In the genomic region with DNA sequence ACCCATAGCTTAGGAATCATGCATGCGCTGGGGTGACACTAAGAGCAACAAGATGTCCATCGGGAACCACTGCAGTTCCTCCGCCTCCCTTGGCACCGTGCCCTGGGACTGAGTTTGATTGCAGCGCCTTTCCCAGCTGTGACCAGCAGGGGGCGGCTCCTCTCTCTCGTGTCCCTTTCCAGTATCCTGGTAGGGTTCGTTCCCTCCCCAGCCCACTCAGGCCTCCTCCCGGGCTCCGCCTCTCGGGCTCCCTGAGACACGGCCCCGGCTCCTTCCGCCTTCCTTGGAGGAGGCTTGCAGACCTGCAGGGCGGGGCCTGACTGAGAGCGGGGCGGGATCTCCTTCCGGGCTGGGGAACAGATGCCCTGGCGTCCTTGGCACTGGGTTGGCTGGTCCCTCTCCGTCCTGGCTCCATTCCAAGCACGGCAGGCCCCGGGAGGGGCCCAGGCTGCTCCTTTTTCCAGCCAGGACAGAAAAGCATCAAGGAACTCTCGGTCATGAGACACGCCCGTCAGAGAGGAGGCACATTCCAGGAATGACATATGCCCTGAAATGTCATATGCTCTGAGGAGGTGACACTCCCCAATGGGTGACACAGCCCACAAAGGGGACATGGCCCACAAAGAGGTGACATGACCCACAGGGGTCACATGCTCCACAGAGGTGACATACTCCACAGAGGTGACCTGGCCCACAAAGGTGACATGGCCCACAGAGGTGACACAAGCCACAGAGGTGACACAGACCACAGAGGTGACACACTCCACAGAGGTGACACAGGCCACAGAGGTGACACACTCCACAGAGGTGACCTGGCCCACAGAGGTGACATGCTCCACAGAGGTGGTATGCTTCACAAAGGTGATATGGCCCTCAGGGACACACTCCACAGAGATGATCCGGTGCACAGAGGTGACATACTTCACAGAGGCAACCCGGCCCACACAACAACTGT, we compare ENCODE assay signal across 8 cellular contexts.
DNase-seq lines count a peak whose midpoint lies in the region; ATAC-seq and TF ChIP-seq lines count a peak whose summit lies in the region.

No MANE protein-coding gene starts in this region.

- peaks cover 33% of the 10 kb centered on the region for H3K4me1 Mint-ChIP-seq in central memory CD8-positive, alpha-beta T cell

- H3K4me1 ChIP-seq in spleen = peaks cover 13 to 49% (median 31%) of the 10 kb centered on the region in 6 donors

- H3K36me3 Mint-ChIP-seq in central memory CD8-positive, alpha-beta T cell (ENCODE audit: insufficient read depth) = no peaks in the 10 kb centered on the region

- 16 to 32% (median 24%) methylated on average over 16 to 27 of the region's 27 CpGs for WGBS in spleen, 5 donors

- TF ChIP-seq POLR2A in spleen (IDR thresholded peaks at IDR 0.05) = no peak

- DNase-seq in COLO829 (ENCODE audit: low spot score) (peak; percentile 96), HFF-Myc (ENCODE audit: extremely low read depth, low read depth) (peak; percentile 91), NCI-H2227 (lab: John Stamatoyannopoulos, UW; ENCODE audit: unreplicated experiment) (peak; percentile 96), inferior parietal cortex (ENCODE audit: extremely low spot score) (peak; percentile 94), spleen (peak; percentile 95)
- peak; percentile 47 for DNase-seq in activated CD4-positive, CD25-positive, alpha-beta regulatory T cell treated with anti-CD3 and anti-CD28 coated beads, Interleukin-2, amount 50 U/mL, for 16 hours (ENCODE audit: low read depth, low spot score)
- peak; percentile 58 to 60 for DNase-seq in central memory CD8-positive, alpha-beta T cell (ENCODE audit: low spot score in 2 of 2)

- TF ChIP-seq CTCF in HFF-Myc (IDR thresholded peaks at IDR 0.05; ENCODE audit: low read depth, low read length, missing control alignments) (peak; percentile 88), spleen (IDR thresholded peaks at IDR 0.05 in 8 of 11, conservative IDR thresholded peaks at IDR 0.05 in 3 of 11) (peak; percentile 67 to 96 (median 90))

- H3K9me3 ChIP-seq in spleen = no peaks in the 10 kb centered on the region

- H3K27me3 Mint-ChIP-seq in central memory CD8-positive, alpha-beta T cell = peaks cover 9% of the 10 kb centered on the region

- no peaks in the 10 kb centered on the region for H3K36me3 ChIP-seq in spleen

- H3K4me3 Mint-ChIP-seq in central memory CD8-positive, alpha-beta T cell = no peak overlapping the region

- peak overlapping the region; percentile 31 for H3K4me3 ChIP-seq in HFF-Myc (replicated peaks; ENCODE audit: low read depth, low read length)
- peak overlapping the region in 3 of 8 donors; percentile 0 to 49 (median 21) for H3K4me3 ChIP-seq in spleen

- ATAC-seq in central memory CD8-positive, alpha-beta T cell (replicated peaks; ENCODE audit: extremely low read depth, poor library complexity, severe bottlenecking) = peak; percentile 62
- no peak for ATAC-seq in HG03460 (IDR thresholded peaks at IDR 0.05; ENCODE audit: unreplicated experiment)

- H3K27me3 ChIP-seq in spleen (replicated peaks in 1 of 7) = peaks cover 0 to 11% (median 0%) of the 10 kb centered on the region in 7 donors

- H3K27ac Mint-ChIP-seq in central memory CD8-positive, alpha-beta T cell (ENCODE audit: low read depth) = peak overlapping the region; percentile 65

- intact Hi-C loops in spleen (cut with DNase I; ENCODE audit: low total_unique reads) = loop anchor here (10.0 kb wide), 1 partner anchor 425 kb away; no protein-coding TSS in a partner anchor

- peak overlapping the region in 7 of 8 donors; percentile 63 to 82 (median 71) for H3K27ac ChIP-seq in spleen

- H3K9me3 Mint-ChIP-seq in central memory CD8-positive, alpha-beta T cell = no peaks in the 10 kb centered on the region
